In the genomic region with DNA sequence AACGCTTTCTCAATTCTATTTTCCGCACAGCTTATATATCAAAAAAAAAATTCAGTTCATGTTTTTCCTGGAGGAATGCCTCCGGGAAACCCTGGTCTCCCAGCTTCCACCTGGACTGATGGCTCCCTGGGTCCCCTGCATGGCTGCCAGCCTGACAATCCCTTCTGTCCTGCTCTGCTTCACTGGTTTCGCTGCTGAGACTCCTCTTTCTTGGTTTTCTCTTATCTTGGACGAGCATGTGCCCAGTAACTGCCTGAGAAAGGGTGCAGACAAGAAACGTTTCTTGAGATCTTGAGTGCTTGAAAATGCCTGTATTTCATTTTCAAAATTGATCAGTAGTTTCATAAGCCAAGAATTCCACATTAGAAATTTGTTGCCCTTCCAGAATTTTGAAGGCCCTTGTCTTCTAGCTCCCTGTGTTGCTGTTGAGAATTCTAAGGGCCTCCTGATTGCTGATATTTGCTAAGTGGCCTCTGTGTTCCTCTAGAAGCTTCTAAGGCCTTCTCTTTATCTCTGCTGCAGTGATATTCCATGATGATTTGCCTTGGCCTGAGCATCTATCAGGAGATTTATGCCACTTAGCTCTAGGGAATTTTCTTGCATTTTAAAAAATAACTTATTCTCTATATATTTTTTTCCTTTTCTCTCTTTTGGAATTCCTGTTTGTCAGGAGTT, we compare ENCODE assay signal across 1 cellular context.
TF ChIP-seq lines count a peak whose summit lies in the region.

No MANE protein-coding gene starts in this region.

TF ChIP-seq in K562, 482 proteins besides CTCF, POLR2A, EP300 and RAD21 (continued from another document and continues in another):
- TF ChIP-seq, protein P1, sequence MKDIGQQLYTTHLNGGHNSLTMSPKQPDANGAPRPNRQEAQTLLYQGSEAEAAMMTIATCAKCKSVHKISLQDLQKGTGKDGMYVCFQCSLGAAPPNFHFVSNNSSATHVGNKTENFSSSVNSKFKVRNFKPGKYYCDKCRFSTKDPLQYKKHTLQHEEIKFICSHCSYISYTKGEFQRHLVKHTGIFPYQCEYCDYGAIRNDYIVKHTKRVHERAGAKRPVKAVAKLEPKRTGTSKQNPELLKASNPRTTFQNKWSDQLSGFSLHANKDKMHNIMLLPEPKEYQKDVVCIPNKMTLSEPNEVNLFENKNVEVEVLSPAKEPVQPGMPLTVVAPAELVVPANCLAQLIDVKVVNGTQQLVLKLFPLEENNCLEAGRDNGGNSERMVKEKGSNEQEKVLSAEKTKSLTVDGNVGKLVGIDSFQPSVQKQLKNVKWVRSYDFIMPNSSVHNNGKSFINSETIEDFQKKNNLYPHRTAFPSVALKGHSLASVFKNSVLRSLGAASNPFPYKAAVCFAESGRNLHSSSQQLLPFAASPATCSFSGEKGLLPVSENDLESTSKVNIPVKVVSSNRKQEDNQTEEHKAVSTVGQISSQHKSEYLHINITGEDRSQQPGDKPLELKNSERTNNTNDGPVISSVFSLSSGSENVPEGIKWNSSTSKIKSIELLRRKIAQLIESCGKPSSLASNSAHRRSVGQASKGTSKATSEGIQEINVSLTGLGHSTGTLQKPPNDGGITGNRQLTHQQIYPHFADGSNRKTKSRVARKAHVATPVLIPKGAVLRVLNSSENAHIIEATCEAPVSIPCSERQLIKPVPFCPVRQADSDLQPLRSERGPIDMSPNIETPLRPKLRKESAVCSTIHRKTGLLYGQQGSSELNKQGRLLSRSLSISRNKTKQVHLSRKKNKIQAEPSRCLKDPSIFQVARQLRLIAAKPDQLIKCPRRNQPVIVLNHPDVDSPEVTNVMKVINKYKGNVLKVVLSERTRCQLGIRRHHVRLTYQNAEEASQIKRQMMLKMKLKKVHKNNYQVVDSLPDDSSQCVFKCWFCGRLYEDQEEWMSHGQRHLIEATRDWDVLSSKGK (CRISPR knock-in tag; IDR thresholded peaks at IDR 0.05) = no peak
- TF ChIP-seq FOXA3 (CRISPR knock-in tag; conservative IDR thresholded peaks at IDR 0.05 in 1 of 2, IDR thresholded peaks at IDR 0.05 in 1 of 2) (no peak), HEY1 (CRISPR knock-in tag; IDR thresholded peaks at IDR 0.05; ENCODE audit: borderline replicate concordance) (no peak; the same call in 1 of the 2 replicates), ATF1 (CRISPR knock-in tag; IDR thresholded peaks at IDR 0.05) (no peak), ATF1 (tag; IDR thresholded peaks at IDR 0.05) (no peak), KLF6 (CRISPR knock-in tag; IDR thresholded peaks at IDR 0.05; ENCODE audit: borderline replicate concordance) (peak; percentile 21; the same call in 1 of the 2 replicates), MAFG (tag; conservative IDR thresholded peaks at IDR 0.05) (no peak), KLF1 (tag; IDR thresholded peaks at IDR 0.05) (no peak), CBFA2T2 (conservative IDR thresholded peaks at IDR 0.05) (peak; percentile 62), TRIM24 (IDR thresholded peaks at IDR 0.05) (peak in 1 of 2 experiments; percentile 66; a peak in 1 of 4 replicates), KLF13 (tag; IDR thresholded peaks at IDR 0.05; ENCODE audit: borderline replicate concordance, low read depth) (no peak), CREM (IDR thresholded peaks at IDR 0.05; ENCODE audit: low read depth) (no peak), ZNF282 (CRISPR knock-in tag; IDR thresholded peaks at IDR 0.05) (no peak), HNRNPH1 (optimal IDR thresholded peaks at IDR 0.05; ENCODE audit: low read depth, low read length) (no peak), NCOA4 (IDR thresholded peaks at IDR 0.05; ENCODE audit: partially characterized antibody) (no peak), COPS2 (conservative IDR thresholded peaks at IDR 0.05) (no peak), POLR2AphosphoS2 (IDR thresholded peaks at IDR 0.05; ENCODE audit: low read length) (no peak), CCAR2 (IDR thresholded peaks at IDR 0.05; ENCODE audit: low read depth, low read length) (no peak), CEBPB (tag; IDR thresholded peaks at IDR 0.05) (no peak), PURB (CRISPR knock-in tag; IDR thresholded peaks at IDR 0.05; ENCODE audit: low read depth) (no peak), NCOA1 (IDR thresholded peaks at IDR 0.05; ENCODE audit: low read depth) (no peak), RBBP5 (IDR thresholded peaks at IDR 0.05; ENCODE audit: borderline replicate concordance, insufficient read depth, low read length, poor library complexity, severe bottlenecking) (no peak), ZNF143 (CRISPR knock-in tag; IDR thresholded peaks at IDR 0.05) (no peak), ZNF146 (CRISPR knock-in tag; IDR thresholded peaks at IDR 0.05; ENCODE audit: unreplicated experiment) (no peak), MYNN (IDR thresholded peaks at IDR 0.05) (no peak), MYNN (CRISPR knock-in tag; IDR thresholded peaks at IDR 0.05) (no peak), ZNF134 (CRISPR knock-in tag; conservative IDR thresholded peaks at IDR 0.05) (no peak), SIN3A (IDR thresholded peaks at IDR 0.05; ENCODE audit: borderline replicate concordance in 2 of 2, control insufficient read depth in 1 of 2, low read depth in 2 of 2, low read length in 2 of 2) (no peak), TCF3 (CRISPR knock-in tag; IDR thresholded peaks at IDR 0.05) (peak; percentile 75), CSDE1 (IDR thresholded peaks at IDR 0.05) (no peak), SUPT5H (IDR thresholded peaks at IDR 0.05) (no peak), MYC (IDR thresholded peaks at IDR 0.05; ENCODE audit: low read depth, low read length) (no peak), MYC (CRISPR knock-in tag; IDR thresholded peaks at IDR 0.05; ENCODE audit: borderline replicate concordance, low read depth) (no peak), C11orf30 (IDR thresholded peaks at IDR 0.05; ENCODE audit: low read depth) (no peak)
- TF ChIP-seq, protein P2, sequence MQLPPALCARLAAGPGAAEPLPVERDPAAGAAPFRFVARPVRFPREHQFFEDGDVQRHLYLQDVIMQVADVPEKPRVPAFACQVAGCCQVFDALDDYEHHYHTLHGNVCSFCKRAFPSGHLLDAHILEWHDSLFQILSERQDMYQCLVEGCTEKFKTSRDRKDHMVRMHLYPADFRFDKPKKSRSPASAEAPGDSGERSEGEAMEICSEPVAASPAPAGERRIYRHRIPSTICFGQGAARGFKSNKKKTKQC (CRISPR knock-in tag; IDR thresholded peaks at IDR 0.05) = no peak
- TF ChIP-seq, protein P3, sequence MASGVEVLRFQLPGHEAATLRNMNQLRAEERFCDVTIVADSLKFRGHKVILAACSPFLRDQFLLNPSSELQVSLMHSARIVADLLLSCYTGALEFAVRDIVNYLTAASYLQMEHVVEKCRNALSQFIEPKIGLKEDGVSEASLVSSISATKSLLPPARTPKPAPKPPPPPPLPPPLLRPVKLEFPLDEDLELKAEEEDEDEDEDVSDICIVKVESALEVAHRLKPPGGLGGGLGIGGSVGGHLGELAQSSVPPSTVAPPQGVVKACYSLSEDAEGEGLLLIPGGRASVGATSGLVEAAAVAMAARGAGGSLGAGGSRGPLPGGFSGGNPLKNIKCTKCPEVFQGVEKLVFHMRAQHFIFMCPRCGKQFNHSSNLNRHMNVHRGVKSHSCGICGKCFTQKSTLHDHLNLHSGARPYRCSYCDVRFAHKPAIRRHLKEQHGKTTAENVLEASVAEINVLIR (CRISPR knock-in tag; IDR thresholded peaks at IDR 0.05) = no peak; the same call in 1 of the 2 replicates
- TF ChIP-seq, protein P4, sequence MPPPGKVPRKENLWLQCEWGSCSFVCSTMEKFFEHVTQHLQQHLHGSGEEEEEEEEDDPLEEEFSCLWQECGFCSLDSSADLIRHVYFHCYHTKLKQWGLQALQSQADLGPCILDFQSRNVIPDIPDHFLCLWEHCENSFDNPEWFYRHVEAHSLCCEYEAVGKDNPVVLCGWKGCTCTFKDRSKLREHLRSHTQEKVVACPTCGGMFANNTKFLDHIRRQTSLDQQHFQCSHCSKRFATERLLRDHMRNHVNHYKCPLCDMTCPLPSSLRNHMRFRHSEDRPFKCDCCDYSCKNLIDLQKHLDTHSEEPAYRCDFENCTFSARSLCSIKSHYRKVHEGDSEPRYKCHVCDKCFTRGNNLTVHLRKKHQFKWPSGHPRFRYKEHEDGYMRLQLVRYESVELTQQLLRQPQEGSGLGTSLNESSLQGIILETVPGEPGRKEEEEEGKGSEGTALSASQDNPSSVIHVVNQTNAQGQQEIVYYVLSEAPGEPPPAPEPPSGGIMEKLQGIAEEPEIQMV (tag; conservative IDR thresholded peaks at IDR 0.05; ENCODE audit: low read depth) = no peak
- TF ChIP-seq, protein P5, sequence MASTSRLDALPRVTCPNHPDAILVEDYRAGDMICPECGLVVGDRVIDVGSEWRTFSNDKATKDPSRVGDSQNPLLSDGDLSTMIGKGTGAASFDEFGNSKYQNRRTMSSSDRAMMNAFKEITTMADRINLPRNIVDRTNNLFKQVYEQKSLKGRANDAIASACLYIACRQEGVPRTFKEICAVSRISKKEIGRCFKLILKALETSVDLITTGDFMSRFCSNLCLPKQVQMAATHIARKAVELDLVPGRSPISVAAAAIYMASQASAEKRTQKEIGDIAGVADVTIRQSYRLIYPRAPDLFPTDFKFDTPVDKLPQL (IDR thresholded peaks at IDR 0.05; ENCODE audit: extremely low read depth, insufficient read length) = no peak
- TF ChIP-seq, protein P6, sequence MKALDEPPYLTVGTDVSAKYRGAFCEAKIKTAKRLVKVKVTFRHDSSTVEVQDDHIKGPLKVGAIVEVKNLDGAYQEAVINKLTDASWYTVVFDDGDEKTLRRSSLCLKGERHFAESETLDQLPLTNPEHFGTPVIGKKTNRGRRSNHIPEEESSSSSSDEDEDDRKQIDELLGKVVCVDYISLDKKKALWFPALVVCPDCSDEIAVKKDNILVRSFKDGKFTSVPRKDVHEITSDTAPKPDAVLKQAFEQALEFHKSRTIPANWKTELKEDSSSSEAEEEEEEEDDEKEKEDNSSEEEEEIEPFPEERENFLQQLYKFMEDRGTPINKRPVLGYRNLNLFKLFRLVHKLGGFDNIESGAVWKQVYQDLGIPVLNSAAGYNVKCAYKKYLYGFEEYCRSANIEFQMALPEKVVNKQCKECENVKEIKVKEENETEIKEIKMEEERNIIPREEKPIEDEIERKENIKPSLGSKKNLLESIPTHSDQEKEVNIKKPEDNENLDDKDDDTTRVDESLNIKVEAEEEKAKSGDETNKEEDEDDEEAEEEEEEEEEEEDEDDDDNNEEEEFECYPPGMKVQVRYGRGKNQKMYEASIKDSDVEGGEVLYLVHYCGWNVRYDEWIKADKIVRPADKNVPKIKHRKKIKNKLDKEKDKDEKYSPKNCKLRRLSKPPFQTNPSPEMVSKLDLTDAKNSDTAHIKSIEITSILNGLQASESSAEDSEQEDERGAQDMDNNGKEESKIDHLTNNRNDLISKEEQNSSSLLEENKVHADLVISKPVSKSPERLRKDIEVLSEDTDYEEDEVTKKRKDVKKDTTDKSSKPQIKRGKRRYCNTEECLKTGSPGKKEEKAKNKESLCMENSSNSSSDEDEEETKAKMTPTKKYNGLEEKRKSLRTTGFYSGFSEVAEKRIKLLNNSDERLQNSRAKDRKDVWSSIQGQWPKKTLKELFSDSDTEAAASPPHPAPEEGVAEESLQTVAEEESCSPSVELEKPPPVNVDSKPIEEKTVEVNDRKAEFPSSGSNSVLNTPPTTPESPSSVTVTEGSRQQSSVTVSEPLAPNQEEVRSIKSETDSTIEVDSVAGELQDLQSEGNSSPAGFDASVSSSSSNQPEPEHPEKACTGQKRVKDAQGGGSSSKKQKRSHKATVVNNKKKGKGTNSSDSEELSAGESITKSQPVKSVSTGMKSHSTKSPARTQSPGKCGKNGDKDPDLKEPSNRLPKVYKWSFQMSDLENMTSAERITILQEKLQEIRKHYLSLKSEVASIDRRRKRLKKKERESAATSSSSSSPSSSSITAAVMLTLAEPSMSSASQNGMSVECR (CRISPR knock-in tag; IDR thresholded peaks at IDR 0.05) = no peak
- TF ChIP-seq, protein P7, sequence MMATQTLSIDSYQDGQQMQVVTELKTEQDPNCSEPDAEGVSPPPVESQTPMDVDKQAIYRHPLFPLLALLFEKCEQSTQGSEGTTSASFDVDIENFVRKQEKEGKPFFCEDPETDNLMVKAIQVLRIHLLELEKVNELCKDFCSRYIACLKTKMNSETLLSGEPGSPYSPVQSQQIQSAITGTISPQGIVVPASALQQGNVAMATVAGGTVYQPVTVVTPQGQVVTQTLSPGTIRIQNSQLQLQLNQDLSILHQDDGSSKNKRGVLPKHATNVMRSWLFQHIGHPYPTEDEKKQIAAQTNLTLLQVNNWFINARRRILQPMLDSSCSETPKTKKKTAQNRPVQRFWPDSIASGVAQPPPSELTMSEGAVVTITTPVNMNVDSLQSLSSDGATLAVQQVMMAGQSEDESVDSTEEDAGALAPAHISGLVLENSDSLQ (IDR thresholded peaks at IDR 0.05) = no peak
- TF ChIP-seq, protein P8, sequence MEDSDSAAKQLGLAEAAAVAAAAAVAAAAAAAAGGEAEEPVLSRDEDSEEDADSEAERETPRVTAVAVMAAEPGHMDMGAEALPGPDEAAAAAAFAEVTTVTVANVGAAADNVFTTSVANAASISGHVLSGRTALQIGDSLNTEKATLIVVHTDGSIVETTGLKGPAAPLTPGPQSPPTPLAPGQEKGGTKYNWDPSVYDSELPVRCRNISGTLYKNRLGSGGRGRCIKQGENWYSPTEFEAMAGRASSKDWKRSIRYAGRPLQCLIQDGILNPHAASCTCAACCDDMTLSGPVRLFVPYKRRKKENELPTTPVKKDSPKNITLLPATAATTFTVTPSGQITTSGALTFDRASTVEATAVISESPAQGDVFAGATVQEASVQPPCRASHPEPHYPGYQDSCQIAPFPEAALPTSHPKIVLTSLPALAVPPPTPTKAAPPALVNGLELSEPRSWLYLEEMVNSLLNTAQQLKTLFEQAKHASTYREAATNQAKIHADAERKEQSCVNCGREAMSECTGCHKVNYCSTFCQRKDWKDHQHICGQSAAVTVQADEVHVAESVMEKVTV (CRISPR knock-in tag; IDR thresholded peaks at IDR 0.05) = no peak
- TF ChIP-seq, protein P9, sequence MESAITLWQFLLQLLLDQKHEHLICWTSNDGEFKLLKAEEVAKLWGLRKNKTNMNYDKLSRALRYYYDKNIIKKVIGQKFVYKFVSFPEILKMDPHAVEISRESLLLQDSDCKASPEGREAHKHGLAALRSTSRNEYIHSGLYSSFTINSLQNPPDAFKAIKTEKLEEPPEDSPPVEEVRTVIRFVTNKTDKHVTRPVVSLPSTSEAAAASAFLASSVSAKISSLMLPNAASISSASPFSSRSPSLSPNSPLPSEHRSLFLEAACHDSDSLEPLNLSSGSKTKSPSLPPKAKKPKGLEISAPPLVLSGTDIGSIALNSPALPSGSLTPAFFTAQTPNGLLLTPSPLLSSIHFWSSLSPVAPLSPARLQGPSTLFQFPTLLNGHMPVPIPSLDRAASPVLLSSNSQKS (CRISPR knock-in tag; IDR thresholded peaks at IDR 0.05) = no peak
- TF ChIP-seq, protein P10, sequence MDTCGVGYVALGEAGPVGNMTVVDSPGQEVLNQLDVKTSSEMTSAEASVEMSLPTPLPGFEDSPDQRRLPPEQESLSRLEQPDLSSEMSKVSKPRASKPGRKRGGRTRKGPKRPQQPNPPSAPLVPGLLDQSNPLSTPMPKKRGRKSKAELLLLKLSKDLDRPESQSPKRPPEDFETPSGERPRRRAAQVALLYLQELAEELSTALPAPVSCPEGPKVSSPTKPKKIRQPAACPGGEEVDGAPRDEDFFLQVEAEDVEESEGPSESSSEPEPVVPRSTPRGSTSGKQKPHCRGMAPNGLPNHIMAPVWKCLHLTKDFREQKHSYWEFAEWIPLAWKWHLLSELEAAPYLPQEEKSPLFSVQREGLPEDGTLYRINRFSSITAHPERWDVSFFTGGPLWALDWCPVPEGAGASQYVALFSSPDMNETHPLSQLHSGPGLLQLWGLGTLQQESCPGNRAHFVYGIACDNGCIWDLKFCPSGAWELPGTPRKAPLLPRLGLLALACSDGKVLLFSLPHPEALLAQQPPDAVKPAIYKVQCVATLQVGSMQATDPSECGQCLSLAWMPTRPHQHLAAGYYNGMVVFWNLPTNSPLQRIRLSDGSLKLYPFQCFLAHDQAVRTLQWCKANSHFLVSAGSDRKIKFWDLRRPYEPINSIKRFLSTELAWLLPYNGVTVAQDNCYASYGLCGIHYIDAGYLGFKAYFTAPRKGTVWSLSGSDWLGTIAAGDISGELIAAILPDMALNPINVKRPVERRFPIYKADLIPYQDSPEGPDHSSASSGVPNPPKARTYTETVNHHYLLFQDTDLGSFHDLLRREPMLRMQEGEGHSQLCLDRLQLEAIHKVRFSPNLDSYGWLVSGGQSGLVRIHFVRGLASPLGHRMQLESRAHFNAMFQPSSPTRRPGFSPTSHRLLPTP (IDR thresholded peaks at IDR 0.05; ENCODE audit: borderline replicate concordance, extremely low read depth, insufficient read length) = no peak
